ENCODE assay signal across 14 cellular contexts in genomic region chr14:76201162-76201561, GRCh38. TPM values are rescaled to one million over a fixed set of nuclear protein-coding genes. Genes with fewer than 3 reads are reported as not detected.
DNase-seq lines count a peak whose midpoint lies in the region; ATAC-seq, FAIRE-seq and TF ChIP-seq lines count a peak whose summit lies in the region.
"Had no signal": no experiment of that assay in that cellular context is flagged by ENCODE, and none has a peak within 500 bp of the region (broad histone marks: within the 10 kb centered on the region; RNA-seq: fewer than 3 reads in every experiment).

No MANE protein-coding gene starts in this region.

- DNase-seq in DMS53 (lab: John Stamatoyannopoulos, UW) (peak; percentile 20), DMS53 treated with DMSO at 0.1 percent for 48 hours (lab: John Stamatoyannopoulos, UW; ENCODE audit: unreplicated experiment) (no peak), NCI-H226 (peak; percentile 61), bronchial epithelial cell (ENCODE audit: low read depth) (peak; percentile 96), non-pigmented ciliary epithelial cell (ENCODE audit: low read depth) (peak; percentile 69), MM.1S (no peak), KG1 (lab: John Stamatoyannopoulos, UW) (no peak)
- DNase-seq: NCI-H510A, nephron progenitor cell, SIG-M5, WERI-Rb-1 had no signal

- no peak for ATAC-seq in HG02970 (IDR thresholded peaks at IDR 0.05; ENCODE audit: low FRiP score, unreplicated experiment)

- no peaks in the 10 kb centered on the region for H3K9me2 ChIP-seq in MM.1S (replicated peaks; ENCODE audit: insufficient read depth, low read length)

- FAIRE-seq in bronchial epithelial cell (lab: Jason Lieb, UNC) = no peak

- H4K20me1 ChIP-seq in MM.1S (ENCODE audit: insufficient read depth, low read length) = no peaks in the 10 kb centered on the region

- no peak overlapping the region for H2AFZ ChIP-seq in MM.1S (ENCODE audit: low read length)

- H3K79me2 ChIP-seq in MM.1S (ENCODE audit: low read length) = no peaks in the 10 kb centered on the region

- no peak for TF ChIP-seq CTCF in bronchial epithelial cell (IDR thresholded peaks at IDR 0.05; ENCODE audit: insufficient read depth, low read length, severe bottlenecking)
- TF ChIP-seq CTCF in MM.1S (IDR thresholded peaks at IDR 0.05; ENCODE audit: low read length) = no peak

- no peak overlapping the region for H3K4me2 ChIP-seq in MM.1S (ENCODE audit: low read depth, low read length)

- H3K27ac ChIP-seq in MM.1S (ENCODE audit: low read length) = no peak overlapping the region
- H3K27ac ChIP-seq: 22Rv1, tibial nerve, WERI-Rb-1 had no signal

- H3K36me3 ChIP-seq in bronchial epithelial cell (ENCODE audit: control insufficient read depth, insufficient read depth, low read length) (peaks cover 10% of the 10 kb centered on the region), MM.1S (replicated peaks; ENCODE audit: insufficient read depth, low read length) (no peaks in the 10 kb centered on the region)

- no peak overlapping the region for H3K9ac ChIP-seq in MM.1S (ENCODE audit: low read length)

- no peaks in the 10 kb centered on the region for H3K9me3 ChIP-seq in MM.1S (replicated peaks; ENCODE audit: insufficient read depth, low read length)
- H3K9me3 ChIP-seq: tibial nerve had no signal

- no peaks in the 10 kb centered on the region for H3K4me1 ChIP-seq in MM.1S (ENCODE audit: low read length)
- H3K4me1 ChIP-seq: tibial nerve had no signal

- no peaks in the 10 kb centered on the region for H3F3A ChIP-seq in MM.1S (ENCODE audit: insufficient read depth, low read length)

- no peaks in the 10 kb centered on the region for H3K27me3 ChIP-seq in bronchial epithelial cell (ENCODE audit: control insufficient read depth, insufficient read depth, low read length)
- H3K27me3 ChIP-seq in MM.1S (replicated peaks; ENCODE audit: insufficient read depth, low read length) = no peaks in the 10 kb centered on the region
- H3K27me3 ChIP-seq: tibial nerve had no signal

- H3K4me3 ChIP-seq in bronchial epithelial cell (ENCODE audit: low read depth, low read length) (no peak overlapping the region), MM.1S (ENCODE audit: low read length) (no peak overlapping the region)
- H3K4me3 ChIP-seq: tibial nerve had no signal

RNA-seq across cellular contexts. Expression of gene GPATCH2L, which starts 49.4 kb away (rescaled TPM):
- total RNA-seq in bronchial epithelial cell = 59.5 and 64.0 TPM in 2 replicates

Comparison
In these comparisons a context has a peak if more than half of its experiments do, and no peak if none do; other contexts are left out.
1. DNase-seq: peak in DMS53 (single experiment), NCI-H226 (single experiment), bronchial epithelial cell (single experiment) and non-pigmented ciliary epithelial cell (single experiment); none in DMS53 treated with DMSO at 0.1 percent for 48 hours (single experiment), MM.1S (single experiment) and KG1 (single experiment).